Comparison of ENCODE assay signal across 21 cellular contexts in the genomic region with DNA sequence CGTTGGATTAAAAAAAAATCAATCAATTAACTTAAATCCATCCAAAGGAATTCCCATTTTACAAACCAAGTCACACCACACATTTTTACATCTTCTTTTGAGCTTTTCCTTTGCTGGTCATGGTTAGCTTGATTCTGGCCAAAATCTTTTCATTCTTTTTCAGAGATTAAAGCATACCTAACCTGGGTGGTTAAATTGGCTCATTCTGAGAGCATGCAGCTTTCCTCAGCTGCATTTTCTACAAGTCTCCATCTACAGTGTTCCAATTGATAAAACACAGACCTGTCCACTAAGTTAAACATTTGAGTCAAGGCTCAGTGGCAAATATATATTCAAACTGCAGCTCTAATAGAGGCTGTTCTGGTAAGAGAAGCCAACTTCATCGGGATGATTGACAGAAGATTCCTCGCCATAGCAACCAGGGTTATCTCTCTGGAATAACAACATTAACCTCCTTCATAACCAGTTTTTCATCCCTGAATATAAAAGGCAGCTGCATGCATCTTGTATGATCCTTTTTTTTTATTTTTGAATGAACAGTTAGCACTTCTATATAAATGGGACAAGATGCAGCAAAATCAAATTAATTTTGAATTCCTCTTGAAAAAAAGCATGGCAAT.
DNase-seq lines count a peak whose midpoint lies in the region; ATAC-seq and TF ChIP-seq lines count a peak whose summit lies in the region.
"Had no signal": no experiment of that assay in that cellular context is flagged by ENCODE, and none has a peak within 500 bp of the region (broad histone marks: within the 10 kb centered on the region; RNA-seq: fewer than 3 reads in every experiment).

No MANE protein-coding gene starts in this region.

- TF ChIP-seq CTCF in fibroblast of the aortic adventitia (IDR thresholded peaks at IDR 0.05; ENCODE audit: insufficient read depth, low read length): no peak

- no peaks in the 10 kb centered on the region for H3K36me3 ChIP-seq in aorta (ENCODE audit: control insufficient read depth in 1 of 2, insufficient read depth in 2 of 2, low read length in 1 of 2)

- no peaks in the 10 kb centered on the region for H3K27me3 ChIP-seq in aorta (ENCODE audit: control insufficient read depth in 1 of 2, insufficient read depth in 2 of 2, low read length in 1 of 2)

- no peaks in the 10 kb centered on the region for H3K4me1 ChIP-seq in aorta (ENCODE audit: control insufficient read depth in 1 of 2, insufficient read depth in 2 of 2, low read length in 2 of 2)
- H3K4me1 ChIP-seq: A549 had no signal

- intact Hi-C loops in aorta (cut with DNase I): no loop called here

- DNase-seq in NCI-H82 (lab: John Stamatoyannopoulos, UW) (peak; percentile 63), NCI-H82 treated with DMSO at 0.1 percent for 48 hours (lab: John Stamatoyannopoulos, UW; ENCODE audit: unreplicated experiment) (no peak), SK-N-DZ (ENCODE audit: low spot score) (peak; percentile 85), fibroblast of the aortic adventitia (ENCODE audit: low read depth) (peak; percentile 54), retina (peak; percentile 44), NCI-H2227 (lab: John Stamatoyannopoulos, UW; ENCODE audit: unreplicated experiment) (no peak), aorta (no peak)
- DNase-seq in activated naive CD4-positive, alpha-beta T cell (lab: John Stamatoyannopoulos, UW): no peak
- DNase-seq: DMS153, GM23248, KBM-7, NCI-H1417 treated with DMSO at 0.1 percent for 48 hours, NCI-H2029 treated with DMSO at 0.1 percent for 48 hours, NCI-H2227 treated with DMSO at 0.1 percent for 48 hours, T-helper 1 cell had no signal

- H3K9me3 ChIP-seq in aorta (ENCODE audit: control insufficient read depth, low read length): no peaks in the 10 kb centered on the region
- H3K9me3 ChIP-seq: A549 had no signal

- H3K4me3 ChIP-seq in fibroblast of the aortic adventitia (ENCODE audit: low read depth, low read length) (no peak overlapping the region), aorta (ENCODE audit: low read length in 2 of 2) (no peak overlapping the region)
- H3K4me3 ChIP-seq: A549, GM23248, SK-N-MC had no signal

- no peak for ATAC-seq in aorta (ENCODE audit: low FRiP score)
- ATAC-seq: A549, HCT116, Panc1, Right ventricle myocardium inferior had no signal

- no peak overlapping the region for H3K27ac ChIP-seq in aorta (ENCODE audit: low read depth in 1 of 2, low read length in 2 of 2)
- H3K27ac ChIP-seq: A549, C4-2B, GM23248, SK-N-MC had no signal

- WGBS in aorta, 2 donors: 50 to 52% methylated on average over 3 of the region's 3 CpGs

Comparison
In these comparisons a context has a peak if more than half of its experiments do, and no peak if none do; other contexts are left out.
1. DNase-seq: peak in NCI-H82 (single experiment), SK-N-DZ (single experiment), fibroblast of the aortic adventitia (single experiment) and retina (single experiment); none in NCI-H82 treated with DMSO at 0.1 percent for 48 hours (single experiment), activated naive CD4-positive, alpha-beta T cell (0 of 4), NCI-H2227 (single experiment) and aorta (0 of 2).